In the genomic region with DNA sequence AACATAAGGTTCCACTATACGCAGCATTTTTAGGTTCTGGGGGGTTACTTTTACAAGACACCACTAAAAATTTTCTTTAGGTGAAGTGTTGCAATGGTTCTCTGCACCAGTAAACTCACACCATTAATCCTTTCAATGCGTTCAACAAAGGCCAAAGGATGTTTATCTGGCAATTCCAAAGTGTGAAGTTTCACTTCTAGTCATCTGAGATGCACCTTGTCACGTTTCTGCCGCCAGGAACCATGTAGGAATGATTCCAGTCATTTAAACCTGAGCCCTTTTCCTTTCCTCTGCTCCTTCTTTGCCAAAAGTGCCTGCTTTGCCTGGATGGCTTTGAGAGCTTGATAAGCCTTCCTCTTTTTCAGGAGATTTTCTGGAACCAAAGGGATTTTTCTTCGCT, we compare ENCODE assay signal across 8 cellular contexts.
"Had no signal": no experiment of that assay in that cellular context is flagged by ENCODE, and none has a peak within 500 bp of the region (broad histone marks: within the 10 kb centered on the region; RNA-seq: fewer than 3 reads in every experiment).

No MANE protein-coding gene starts in this region.

- H3K4me3 ChIP-seq: GM12878 had no signal

- DNase-seq: GDM1, GF-D8 had no signal

- FAIRE-seq: G401.6, GM12878, GM12891, GM12892, GM18507, GM19239 had no signal

- ATAC-seq: GM12878 had no signal
